8 cellular contexts compared by ENCODE assay signal in the genomic region with DNA sequence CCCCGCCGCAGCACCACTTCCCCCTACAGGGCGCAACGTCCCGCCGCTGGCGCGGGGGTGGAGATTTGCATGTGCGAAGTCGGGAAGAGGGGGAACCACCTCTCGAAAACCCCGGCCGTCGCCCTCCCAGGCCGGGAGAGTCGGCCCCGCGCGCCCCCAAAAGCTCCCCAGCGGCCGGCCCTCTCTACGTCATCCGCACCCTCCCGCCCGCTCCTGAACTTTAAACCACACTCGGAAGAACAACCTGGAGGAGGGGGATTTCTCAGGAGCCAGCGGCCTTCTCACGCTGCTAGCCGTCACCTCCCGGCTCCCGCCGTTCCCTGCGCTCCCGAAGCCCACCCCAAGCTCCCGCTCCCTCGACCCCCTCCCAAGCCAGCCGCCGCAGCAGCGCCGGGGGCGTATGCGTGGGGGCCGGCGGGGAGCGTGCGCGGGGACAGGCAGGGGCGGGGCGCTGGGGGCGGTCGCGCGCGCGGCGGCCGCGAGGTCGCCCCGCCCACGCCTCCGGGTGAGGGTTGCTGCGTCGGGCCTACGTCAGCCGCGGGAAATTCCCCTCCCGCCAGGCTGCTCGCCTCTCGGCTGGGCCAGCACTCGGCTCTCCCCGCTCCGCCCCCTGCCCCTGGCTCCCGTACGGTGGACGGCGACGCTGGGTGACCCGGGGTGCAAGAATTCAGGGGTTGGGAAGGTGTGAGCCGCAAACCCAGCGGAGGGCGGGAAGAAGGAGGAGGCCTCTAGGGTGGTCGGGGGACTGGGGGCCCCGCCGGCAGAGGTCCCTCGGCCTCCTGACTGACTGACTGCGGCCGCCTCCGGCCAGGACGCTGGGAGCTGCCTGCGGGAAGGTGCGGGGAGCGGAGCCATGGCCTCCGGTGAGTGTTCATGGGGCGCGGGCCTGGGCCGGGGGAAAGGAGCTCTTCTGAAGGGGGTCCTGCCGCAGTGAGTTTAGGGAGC. TPM values are rescaled to one million over a fixed set of nuclear protein-coding genes. Genes with fewer than 3 reads are reported as not detected.
DNase-seq lines count a peak whose midpoint lies in the region; ATAC-seq, FAIRE-seq and TF ChIP-seq lines count a peak whose summit lies in the region.

REL (plus strand) TSS at position 587 of the 945 bp plus-strand sequence; CDS start at position 854, 267 bp downstream.

- intact Hi-C loops in heart right ventricle (cut with DNase I) (loop anchor here in 4 of 10 donors (2.0 to 10.0 kb wide), 5 partner anchors 74 to 136 kb away; partner anchors contain the start of genes PAPOLG (in 1 of the 4) and PEX13 (in 1 of the 4)), posterior cingulate gyrus (cut with DNase I) (loop anchor here (5.0 to 10.0 kb wide), 3 partner anchors 124 to 296 kb away; partner anchors contain the start of genes PAPOLG, PEX13 and PUS10)

- H3K4me3 ChIP-seq in heart right ventricle, result peak within 1 kb of the TSS; percentile 67 to 98 (median 84)

- H3K27ac Mint-ChIP-seq in T-cell, result peak within 1 kb of the TSS; percentile 87 to 93
- H3K27ac Mint-ChIP-seq in type B pancreatic cell, result peak within 1 kb of the TSS; percentile 100

- H3K4me3 Mint-ChIP-seq in T-cell, result peak within 1 kb of the TSS; percentile 86 to 92 (median 90)
- peak within 1 kb of the TSS; percentile 97 for H3K4me3 Mint-ChIP-seq in type B pancreatic cell

- peak in 5 of 9 donors; percentile 18 to 56 (median 48) for TF ChIP-seq CTCF in heart right ventricle (IDR thresholded peaks at IDR 0.05)
- peak; percentile 4 for TF ChIP-seq CTCF in type B pancreatic cell (conservative IDR thresholded peaks at IDR 0.05)

- H3K27me3 ChIP-seq in heart right ventricle, result no peaks in the 10 kb centered on the region

- CTCF ChIA-PET in T-cell (lab: Charles Lee), result interaction anchor here (0.5 to 1.6 kb wide), 11 partner anchors 11 to 287 kb away, joined by 3 to 9 read pairs (median 3); no protein-coding TSS in a partner anchor

- peaks cover 0 to 42% (median 35%) of the 10 kb centered on the region in 9 donors for H3K4me1 ChIP-seq in heart right ventricle

- H3K36me3 Mint-ChIP-seq in T-cell, result peaks cover 3% of the 10 kb centered on the region
- H3K36me3 Mint-ChIP-seq in type B pancreatic cell, result no peaks in the 10 kb centered on the region

- TF ChIP-seq POLR2A in GM12891 (IDR thresholded peaks at IDR 0.05; ENCODE audit: low read depth, low read length), result peak; percentile 90

- H3K9me3 ChIP-seq in heart right ventricle, result no peaks in the 10 kb centered on the region

- H3K27me3 Mint-ChIP-seq in T-cell (no peaks in the 10 kb centered on the region), type B pancreatic cell (no peaks in the 10 kb centered on the region)

- peak; percentile 98 for FAIRE-seq in GM12891 (lab: Jason Lieb, UNC)

- peak; percentile 79 for ATAC-seq in HG02678 (IDR thresholded peaks at IDR 0.05; ENCODE audit: unreplicated experiment)
- ATAC-seq in T-cell (replicated peaks in 1 of 4), result peak; percentile 85 to 93 (median 91)
- peak; percentile 96 to 99 (median 97) for ATAC-seq in heart right ventricle

- H3K27ac ChIP-seq in adipose tissue (ENCODE audit: low read depth, low read length) (peak within 1 kb of the TSS; percentile 96), heart right ventricle (peak within 1 kb of the TSS; percentile 90 to 99 (median 96))

- H3K9me3 Mint-ChIP-seq in T-cell (no peaks in the 10 kb centered on the region), type B pancreatic cell (no peaks in the 10 kb centered on the region)

- 0% methylated on average over 59 to 98 of the region's 98 CpGs for WGBS in adipose tissue, 3 donors
- 1% methylated on average over 89 to 98 of the region's 98 CpGs for WGBS in heart right ventricle, 2 donors

- POLR2A ChIA-PET in T-cell (lab: Charles Lee), result interaction anchor here (0.6 to 2.1 kb wide), 17 partner anchors 9 to 657 kb away, joined by 3 to 13 read pairs (median 4); partner anchors contain the start of genes PAPOLG (in 1 of the 2), PEX13 (in 1 of the 2), PUS10 (in 1 of the 2) and XPO1 (in 1 of the 2)

- H3K4me1 Mint-ChIP-seq in T-cell (peaks cover 34 to 37% (median 35%) of the 10 kb centered on the region in 3 donors), type B pancreatic cell (ENCODE audit: unreplicated experiment) (peaks cover 23% of the 10 kb centered on the region)

- DNase-seq in GM12891 (ENCODE audit: insufficient read length, low spot score), result peak; percentile 71
- DNase-seq in NCI-H1105 treated with DMSO at 0.1 percent for 48 hours (lab: John Stamatoyannopoulos, UW), result peak; percentile 79
- peak; percentile 72 to 93 (median 86) for DNase-seq in T-cell
- DNase-seq in heart right ventricle, result peak; percentile 92
- DNase-seq in posterior cingulate gyrus, result peak; percentile 74 to 98 (median 84)
- DNase-seq in type B pancreatic cell (ENCODE audit: extremely low spot score, unreplicated experiment), result peak; percentile 93

- H3K36me3 ChIP-seq in heart right ventricle, result no peaks in the 10 kb centered on the region

TF ChIP-seq in GM12891, 5 proteins besides CTCF, POLR2A, EP300 and RAD21:
- peak; percentile 100 for TF ChIP-seq POU2F2 (IDR thresholded peaks at IDR 0.05; ENCODE audit: low read depth, low read length)
- peak; percentile 59 for TF ChIP-seq PAX5 (IDR thresholded peaks at IDR 0.05; ENCODE audit: insufficient read depth, low read length, severe bottlenecking)
- peak; percentile 95 for TF ChIP-seq TAF1 (IDR thresholded peaks at IDR 0.05; ENCODE audit: low read depth, low read length)
- TF ChIP-seq POLR2AphosphoS5 (IDR thresholded peaks at IDR 0.05; ENCODE audit: low read depth, low read length), result peak; percentile 67; the same call in 1 of the 2 replicates
- TF ChIP-seq SPI1 (IDR thresholded peaks at IDR 0.05; ENCODE audit: low read depth, low read length), result peak; percentile 80

RNA-seq across cellular contexts. Expression of gene REL, which starts in this region (rescaled TPM):
- 9.3 TPM for polyA plus RNA-seq in GM12891 (2012; ENCODE audit: low read depth, missing spikeins)
- 10 to 100 TPM; 19.9 to 69.9 (median 25.1) TPM for total RNA-seq in T-cell
- 1 to 10 TPM; 1.8 to 8.5 (median 6.3) TPM for polyA plus RNA-seq in adipose tissue
- 10 to 100 TPM in 1 of 10 donors, 1 to 10 TPM in 9; 4.5 to 11.7 (median 6.6) TPM for total RNA-seq in heart right ventricle
- 1 to 10 TPM in 1 of 2 donors, under 1 TPM in 1; 0.49 to 1.1 TPM for polyA plus RNA-seq in heart right ventricle
- total RNA-seq in type B pancreatic cell (ENCODE audit: low replicate concordance), result 10.7 and 11.3 TPM in 2 replicates

Comparison
In these comparisons a context has a peak if more than half of its experiments do, and no peak if none do; other contexts are left out.
1. Peak in every context shown above with its lines: DNase-seq, ATAC-seq, H3K4me3 ChIP-seq and H3K27ac ChIP-seq.